8 cellular contexts compared by ENCODE assay signal in genomic region chr10:47743611-47744560, GRCh38. TPM values are rescaled to one million over a fixed set of nuclear protein-coding genes. Genes with fewer than 3 reads are reported as not detected.
DNase-seq lines count a peak whose midpoint lies in the region; ATAC-seq and TF ChIP-seq lines count a peak whose summit lies in the region.
"Not testable (repeated sequence)": the region's sequence is repeated elsewhere in the genome, so short reads cannot be mapped to it uniquely, and the experiment has no call there.

No MANE protein-coding gene starts in this region.

- not testable (repeated sequence) for TF ChIP-seq CTCF in fibroblast of lung (conservative IDR thresholded peaks at IDR 0.05 in 1 of 2, IDR thresholded peaks at IDR 0.05 in 1 of 2; ENCODE audit: low read depth in 1 of 2, low read length in 2 of 2)

- DNase-seq in RKO (ENCODE audit: low spot score), result peak; percentile 32
- DNase-seq in activated naive CD4-positive, alpha-beta T cell treated with anti-CD3 and anti-CD28 coated beads, Interleukin-2, amount 50 U/mL, for 16 hours, result peak; percentile 29
- peak in 1 of 2 donors; percentile 7 for DNase-seq in fibroblast of lung (ENCODE audit: low read depth in 2 of 2)
- peak; percentile 35 to 49 for DNase-seq in memory B cell (ENCODE audit: low spot score in 2 of 2)
- DNase-seq in stimulated activated CD4-positive, alpha-beta T cell treated with anti-CD3 and anti-CD28 coated beads, Interleukin-2, amount 100 ng/mL, for 48 hours, result peak; percentile 9 to 27

- H3K9ac ChIP-seq in BLaER1, result not testable (repeated sequence)
- H3K9ac ChIP-seq in fibroblast of lung (ENCODE audit: insufficient read depth, low read length), result peak overlapping the region; percentile 23

- H3K79me2 ChIP-seq in fibroblast of lung (ENCODE audit: control insufficient read depth, insufficient read depth, low read length), result not testable (repeated sequence)

- not testable (repeated sequence) for H3K27me3 ChIP-seq in BLaER1; fibroblast of lung (ENCODE audit: control insufficient read depth, insufficient read depth, low read length)

- H3K36me3 ChIP-seq in BLaER1; fibroblast of lung (ENCODE audit: control insufficient read depth, insufficient read depth, low read length): not testable (repeated sequence)

- H4K20me1 ChIP-seq in BLaER1; fibroblast of lung (ENCODE audit: control insufficient read depth, extremely low read depth, insufficient read depth, low read length): not testable (repeated sequence)

- H3K27ac ChIP-seq in BLaER1; fibroblast of lung (ENCODE audit: insufficient read depth, low read length): not testable (repeated sequence)

- H3K4me1 ChIP-seq in BLaER1; fibroblast of lung (ENCODE audit: control insufficient read depth, extremely low read depth, insufficient read depth, low read length): not testable (repeated sequence)

- H3K4me1 Mint-ChIP-seq in memory B cell, result not testable (repeated sequence)

- ATAC-seq in GM19452 (IDR thresholded peaks at IDR 0.05; ENCODE audit: unreplicated experiment) (peak; percentile 89), HG03039 (IDR thresholded peaks at IDR 0.05; ENCODE audit: unreplicated experiment) (peak; percentile 70), memory B cell (ENCODE audit: low read depth) (peak; percentile 87)

- H3K27ac Mint-ChIP-seq in memory B cell, result not testable (repeated sequence)

- not testable (repeated sequence) for H3K36me3 Mint-ChIP-seq in memory B cell

- H3K9me3 Mint-ChIP-seq in memory B cell, result not testable (repeated sequence)

- H3K9me3 ChIP-seq in BLaER1; fibroblast of lung (ENCODE audit: control insufficient read depth, insufficient read depth, low read depth, low read length): not testable (repeated sequence)

- H3K4me3 ChIP-seq in BLaER1, result peak overlapping the region; percentile 57; the same call in 1 of the 2 replicates
- peak overlapping the region in 3 of 4 experiments; percentile 14 to 55 (median 52) for H3K4me3 ChIP-seq in fibroblast of lung (replicated peaks in 1 of 4; ENCODE audit: control extremely low read depth in 1 of 4, insufficient read depth in 1 of 4, low read depth in 3 of 4, low read length in 4 of 4)

- not testable (repeated sequence) for H3K27me3 Mint-ChIP-seq in memory B cell

- H2AFZ ChIP-seq in fibroblast of lung (ENCODE audit: low read length), result peak overlapping the region; percentile 35

- H3K4me2 ChIP-seq in BLaER1, result peak overlapping the region; percentile 47
- not testable (repeated sequence) for H3K4me2 ChIP-seq in fibroblast of lung (ENCODE audit: extremely low read depth, insufficient read depth, low read length)

- H3K4me3 Mint-ChIP-seq in memory B cell, result peak overlapping the region; percentile 67

RNA-seq across cellular contexts. Expression of gene SYT15B, which starts 19.5 kb away (rescaled TPM):
- not detected in 2 replicates for total RNA-seq in fibroblast of lung
- 0.02 and 0.03 TPM in 2 replicates for polyA plus RNA-seq in fibroblast of lung
- 0.14 and 0.22 TPM in 2 replicates for polyA plus RNA-seq in fibroblast of lung (2012)
- 0.11 TPM in 1 of 2 replicates, not detected in the other for polyA minus RNA-seq in fibroblast of lung (ENCODE audit: low replicate concordance)
